1 cellular context compared by ENCODE assay signal in genomic region chr1:61332196-61332753, GRCh38.
TF ChIP-seq lines count a peak whose summit lies in the region.

No MANE protein-coding gene starts in this region.

TF ChIP-seq in GM12878, 131 proteins besides CTCF, POLR2A, EP300 and RAD21 (continued from another document and continues in another):
- TF ChIP-seq IKZF1 (conservative IDR thresholded peaks at IDR 0.05), result peak; percentile 30
- TF ChIP-seq CHD1 (IDR thresholded peaks at IDR 0.05; ENCODE audit: low read depth, low read length), result no peak
- no peak for TF ChIP-seq MYC (IDR thresholded peaks at IDR 0.05; ENCODE audit: insufficient read depth, insufficient read length, insufficient replicate concordance, low read length, severe bottlenecking)
- no peak for TF ChIP-seq REST (IDR thresholded peaks at IDR 0.05; ENCODE audit: low read depth, low read length)
- no peak for TF ChIP-seq ELK1 (IDR thresholded peaks at IDR 0.05; ENCODE audit: low read depth, low read length)
- no peak for TF ChIP-seq SMAD1 (IDR thresholded peaks at IDR 0.05; ENCODE audit: low read depth, partially characterized antibody)
- TF ChIP-seq NR2C1 (IDR thresholded peaks at IDR 0.05), result no peak
- TF ChIP-seq RBBP5 (conservative IDR thresholded peaks at IDR 0.05), result no peak
- peak; percentile 17 for TF ChIP-seq SP1 (IDR thresholded peaks at IDR 0.05; ENCODE audit: low read depth, low read length)
- TF ChIP-seq CUX1 (IDR thresholded peaks at IDR 0.05; ENCODE audit: insufficient replicate concordance, low read depth, low read length), result peak; percentile 70
- peak; percentile 76; the same call in 1 of the 2 replicates for TF ChIP-seq CBFB (IDR thresholded peaks at IDR 0.05; ENCODE audit: low read depth)
- no peak for TF ChIP-seq HDAC6 (IDR thresholded peaks at IDR 0.05; ENCODE audit: unreplicated experiment)
- no peak for TF ChIP-seq ESRRA (IDR thresholded peaks at IDR 0.05; ENCODE audit: low read length)
- TF ChIP-seq MYB (IDR thresholded peaks at IDR 0.05; ENCODE audit: borderline replicate concordance, low read depth, low read length), result no peak
- TF ChIP-seq EED (IDR thresholded peaks at IDR 0.05; ENCODE audit: low read depth), result 0 out of 2 replicates have a peak, but pooled peaks have one; percentile 35
- no peak for TF ChIP-seq RELB (IDR thresholded peaks at IDR 0.05; ENCODE audit: low read depth)
- no peak for TF ChIP-seq ETV6 (conservative IDR thresholded peaks at IDR 0.05 in 1 of 2, IDR thresholded peaks at IDR 0.05 in 1 of 2; ENCODE audit: borderline replicate concordance in 1 of 2, low read depth in 1 of 2)
- TF ChIP-seq BCLAF1 (IDR thresholded peaks at IDR 0.05), result no peak
- peak; percentile 73 for TF ChIP-seq MTA2 (IDR thresholded peaks at IDR 0.05; ENCODE audit: low read depth)
- TF ChIP-seq GATAD2B (conservative IDR thresholded peaks at IDR 0.05; ENCODE audit: low read depth), result 0 out of 2 replicates have a peak, but pooled peaks have one; percentile 41
- TF ChIP-seq YBX1 (IDR thresholded peaks at IDR 0.05), result no peak
- TF ChIP-seq BCL11A (IDR thresholded peaks at IDR 0.05; ENCODE audit: low read depth, low read length), result peak; percentile 93
- TF ChIP-seq ZBTB11 (CRISPR knock-in tag; IDR thresholded peaks at IDR 0.05), result no peak
- TF ChIP-seq TCF7 (IDR thresholded peaks at IDR 0.05; ENCODE audit: borderline replicate concordance), result peak; percentile 64; the same call in 1 of the 2 replicates
- no peak for TF ChIP-seq PKNOX1 (IDR thresholded peaks at IDR 0.05)
- TF ChIP-seq SMC3 (IDR thresholded peaks at IDR 0.05; ENCODE audit: borderline replicate concordance, low read length), result no peak
- TF ChIP-seq NR2F1 (conservative IDR thresholded peaks at IDR 0.05), result peak; percentile 75; the same call in 1 of the 2 replicates
- no peak for TF ChIP-seq BACH1 (IDR thresholded peaks at IDR 0.05; ENCODE audit: borderline replicate concordance)
- no peak for TF ChIP-seq E2F4 (IDR thresholded peaks at IDR 0.05; ENCODE audit: low read depth, low read length)
- TF ChIP-seq HDAC2 (IDR thresholded peaks at IDR 0.05), result no peak
- TF ChIP-seq MAX (IDR thresholded peaks at IDR 0.05; ENCODE audit: low read depth, low read length), result no peak
- TF ChIP-seq NR2C2 (IDR thresholded peaks at IDR 0.05; ENCODE audit: borderline replicate concordance, control insufficient read depth, insufficient read length, low read depth), result no peak
- no peak for TF ChIP-seq IRF5 (IDR thresholded peaks at IDR 0.05; ENCODE audit: borderline replicate concordance)
- TF ChIP-seq HDGF (IDR thresholded peaks at IDR 0.05), result no peak
- 0 out of 2 replicates have a peak, but pooled peaks have one; percentile 30 for TF ChIP-seq CREB1 (IDR thresholded peaks at IDR 0.05; ENCODE audit: low read depth)
